ENCODE assay signal across 8 cellular contexts in the genomic region with DNA sequence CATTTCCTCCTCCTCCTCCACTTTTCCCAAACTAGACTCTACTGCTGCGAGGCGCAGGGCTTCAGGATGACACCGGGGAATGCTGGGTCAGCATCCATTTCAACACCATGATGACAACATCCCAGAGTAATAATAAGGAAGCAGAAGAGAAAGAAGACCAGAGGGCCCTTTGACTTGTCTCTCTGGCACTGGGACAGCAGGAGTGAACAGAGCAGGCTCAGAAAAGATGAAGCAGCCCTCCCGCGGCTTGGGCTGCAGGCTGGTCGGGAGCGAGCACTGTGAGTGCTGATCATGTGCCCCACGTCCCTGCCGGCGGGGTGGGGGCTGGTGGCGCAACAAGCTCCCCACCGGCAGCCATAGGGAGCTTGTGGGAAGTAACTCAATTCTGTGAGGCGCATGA. TPM values are rescaled to one million over a fixed set of nuclear protein-coding genes. Genes with fewer than 3 reads are reported as not detected.
A peak's percentile ranks its signal among the peaks of the same experiment; 100 is the strongest.
DNase-seq lines count a peak whose midpoint lies in the region; ATAC-seq and TF ChIP-seq lines count a peak whose summit lies in the region.

No MANE protein-coding gene starts in this region.

- no peak for TF ChIP-seq CTCF in upper lobe of left lung (IDR thresholded peaks at IDR 0.05)

- no peak for TF ChIP-seq EP300 in upper lobe of left lung (IDR thresholded peaks at IDR 0.05)

- peaks cover 35% of the 10 kb centered on the region for H3K36me3 Mint-ChIP-seq in activated CD4-positive, alpha-beta T cell treated with anti-CD3 and anti-CD28 coated beads, Interleukin-2, amount 10 ng/mL, durations not matched to agents 7 days and 5 days (ENCODE audit: low read depth)

- H3K27me3 ChIP-seq in upper lobe of left lung = no peaks in the 10 kb centered on the region

- peaks cover 61% of the 10 kb centered on the region for H3K4me1 Mint-ChIP-seq in activated CD4-positive, alpha-beta T cell treated with anti-CD3 and anti-CD28 coated beads, Interleukin-2, amount 10 ng/mL, durations not matched to agents 7 days and 5 days

- H3K27ac Mint-ChIP-seq in activated CD4-positive, alpha-beta T cell treated with anti-CD3 and anti-CD28 coated beads, Interleukin-2, amount 10 ng/mL, durations not matched to agents 7 days and 5 days = peak overlapping the region; percentile 93

- H3K4me3 Mint-ChIP-seq in activated CD4-positive, alpha-beta T cell treated with anti-CD3 and anti-CD28 coated beads, Interleukin-2, amount 10 ng/mL, durations not matched to agents 7 days and 5 days = no peak overlapping the region

- POLR2A ChIA-PET in activated CD4-positive, alpha-beta T cell treated with anti-CD3 and anti-CD28 coated beads, Interleukin-2, amount 10 ng/mL, durations not matched to agents 7 days and 5 days (lab: Charles Lee) = no interaction called here

- peak in 1 of 4 donors; percentile 11 for TF ChIP-seq POLR2A in upper lobe of left lung (IDR thresholded peaks at IDR 0.05)

- WGBS in upper lobe of left lung, 2 donors = 51 to 73% methylated on average over 9 to 13 of the region's 13 CpGs

- DNase-seq in activated CD4-positive, alpha-beta T cell treated with anti-CD3 and anti-CD28 coated beads, Interleukin-2, amount 10 ng/mL, durations not matched to agents 7 days and 5 days = no peak
- no peak for DNase-seq in activated CD4-positive, alpha-beta T cell treated with anti-CD3 and anti-CD28 coated beads, Interleukin-2, amount 50 U/mL, for 48 hours
- DNase-seq in epidermal melanocyte (ENCODE audit: insufficient read length, low spot score) = peak; percentile 52
- peak; percentile 50 for DNase-seq in middle frontal gyrus (ENCODE audit: extremely low spot score, low spot score)
- DNase-seq in upper lobe of left lung = peak; percentile 64 to 84
- no peak for DNase-seq in GM19240 (ENCODE audit: insufficient read length, low spot score)
- DNase-seq in activated CD8-positive, alpha-beta memory T cell treated with anti-CD3 and anti-CD28 coated beads, Interleukin-2, amount 50 U/mL, for 48 hours = no peak

- ATAC-seq in upper lobe of left lung (ENCODE audit: low FRiP score in 2 of 2) = peak; percentile 42 to 81
- no peak for ATAC-seq in HG02884 (IDR thresholded peaks at IDR 0.05; ENCODE audit: unreplicated experiment)

- peaks cover 0 to 12% (median 2%) of the 10 kb centered on the region in 4 donors for H3K36me3 ChIP-seq in upper lobe of left lung

- no peaks in the 10 kb centered on the region for H3K9me3 ChIP-seq in upper lobe of left lung

- peaks cover 52 to 64% (median 58%) of the 10 kb centered on the region in 4 donors for H3K4me1 ChIP-seq in upper lobe of left lung

- H3K27ac ChIP-seq in upper lobe of left lung = peak overlapping the region; percentile 54 to 74 (median 64)

- no peak overlapping the region for H3K4me3 ChIP-seq in upper lobe of left lung

- CTCF ChIA-PET in activated CD4-positive, alpha-beta T cell treated with anti-CD3 and anti-CD28 coated beads, Interleukin-2, amount 10 ng/mL, durations not matched to agents 7 days and 5 days (lab: Charles Lee) = interaction anchor here (1.1 to 2.4 kb wide), 3 partner anchors 10 to 143 kb away, joined by 5 to 10 read pairs (median 6); no protein-coding TSS in a partner anchor

- no peaks in the 10 kb centered on the region for H3K27me3 Mint-ChIP-seq in activated CD4-positive, alpha-beta T cell treated with anti-CD3 and anti-CD28 coated beads, Interleukin-2, amount 10 ng/mL, durations not matched to agents 7 days and 5 days

- H3K9me3 Mint-ChIP-seq in activated CD4-positive, alpha-beta T cell treated with anti-CD3 and anti-CD28 coated beads, Interleukin-2, amount 10 ng/mL, durations not matched to agents 7 days and 5 days = no peaks in the 10 kb centered on the region

RNA-seq across cellular contexts. Expression of gene RANBP3, which starts 30.5 kb away (rescaled TPM):
- total RNA-seq in activated CD4-positive, alpha-beta T cell treated with anti-CD3 and anti-CD28 coated beads, Interleukin-2, amount 10 ng/mL, durations not matched to agents 7 days and 5 days = 10 to 100 TPM; 97.4 to 98.0 TPM
- total RNA-seq in upper lobe of left lung = 100 to 1,000 TPM in 1 of 6 donors, 10 to 100 TPM in 5; 64.4 to 116 (median 68.5) TPM

RNA-seq across cellular contexts. Expression of gene CAPS, which starts 33.4 kb away (rescaled TPM):
- total RNA-seq in activated CD4-positive, alpha-beta T cell treated with anti-CD3 and anti-CD28 coated beads, Interleukin-2, amount 10 ng/mL, durations not matched to agents 7 days and 5 days = 10 to 100 TPM; 17.2 to 21.0 TPM
- total RNA-seq in upper lobe of left lung = 100 to 1,000 TPM in 4 of 6 donors, 10 to 100 TPM in 2; 20.6 to 414 (median 115) TPM

RNA-seq across cellular contexts. Expression of gene VMAC, which starts 42.8 kb away (rescaled TPM):
- total RNA-seq in activated CD4-positive, alpha-beta T cell treated with anti-CD3 and anti-CD28 coated beads, Interleukin-2, amount 10 ng/mL, durations not matched to agents 7 days and 5 days = 10 to 100 TPM; 11.8 TPM
- 10 to 100 TPM in 3 of 6 donors, 1 to 10 TPM in 3; 4.1 to 38.8 (median 9.3) TPM for total RNA-seq in upper lobe of left lung

RNA-seq across cellular contexts. Expression of gene NDUFA11, which starts 43.8 kb away (rescaled TPM):
- total RNA-seq in activated CD4-positive, alpha-beta T cell treated with anti-CD3 and anti-CD28 coated beads, Interleukin-2, amount 10 ng/mL, durations not matched to agents 7 days and 5 days = 100 to 1,000 TPM; 207 to 233 TPM
- 100 to 1,000 TPM in 4 of 6 donors, 10 to 100 TPM in 2; 87.3 to 238 (median 157) TPM for total RNA-seq in upper lobe of left lung

Comparison
In these comparisons a context has a peak if more than half of its experiments do, and no peak if none do; other contexts are left out.
1. DNase-seq: peak in epidermal melanocyte (single experiment), middle frontal gyrus (single experiment) and upper lobe of left lung (2 of 2); none in activated CD4-positive, alpha-beta T cell treated with anti-CD3 and anti-CD28 coated beads, Interleukin-2, amount 10 ng/mL, durations not matched to agents 7 days and 5 days (single experiment), activated CD4-positive, alpha-beta T cell treated with anti-CD3 and anti-CD28 coated beads, Interleukin-2, amount 50 U/mL, for 48 hours (0 of 2), GM19240 (single experiment) and activated CD8-positive, alpha-beta memory T cell treated with anti-CD3 and anti-CD28 coated beads, Interleukin-2, amount 50 U/mL, for 48 hours (single experiment).